ENCODE assay signal across 8 cellular contexts in genomic region chr6:15248451-15249370, GRCh38. TPM values are rescaled to one million over a fixed set of nuclear protein-coding genes. Genes with fewer than 3 reads are reported as not detected.
DNase-seq lines count a peak whose midpoint lies in the region; ATAC-seq and TF ChIP-seq lines count a peak whose summit lies in the region.

No MANE protein-coding gene starts in this region.

- H3K9me3 ChIP-seq in CD4-positive, CD25-positive, alpha-beta regulatory T cell (ENCODE audit: control insufficient read depth in 2 of 2, low read length in 2 of 2): no peaks in the 10 kb centered on the region
- no peaks in the 10 kb centered on the region for H3K9me3 ChIP-seq in OCI-LY3 (ENCODE audit: insufficient read depth, low read length)
- H3K9me3 ChIP-seq in mononuclear cell (ENCODE audit: low read depth, low read length): no peaks in the 10 kb centered on the region

- H3K27ac ChIP-seq in CD4-positive, CD25-positive, alpha-beta regulatory T cell (ENCODE audit: insufficient read depth, low read length, poor library complexity, severe bottlenecking): peak overlapping the region; percentile 98
- H3K27ac ChIP-seq in OCI-LY3 (ENCODE audit: low read length): peak overlapping the region; percentile 46; the same call in 1 of the 2 replicates

- peaks cover 32% of the 10 kb centered on the region for H3K27me3 Mint-ChIP-seq in CD4-positive, CD25-positive, alpha-beta regulatory T cell

- no peaks in the 10 kb centered on the region for H3K27me3 ChIP-seq in CD4-positive, CD25-positive, alpha-beta regulatory T cell (ENCODE audit: control insufficient read depth, insufficient read depth, low read length)
- no peaks in the 10 kb centered on the region for H3K27me3 ChIP-seq in OCI-LY3 (ENCODE audit: low read depth, low read length)
- H3K27me3 ChIP-seq in mononuclear cell (ENCODE audit: insufficient read depth, low read length): no peaks in the 10 kb centered on the region

- H3K9ac ChIP-seq in OCI-LY3 (ENCODE audit: low read length): peak overlapping the region; percentile 70

- H3K36me3 Mint-ChIP-seq in CD4-positive, CD25-positive, alpha-beta regulatory T cell: peaks cover 4% of the 10 kb centered on the region

- H3K79me2 ChIP-seq in OCI-LY3 (ENCODE audit: low read length): peaks cover 72% of the 10 kb centered on the region

- H2AFZ ChIP-seq in OCI-LY3 (ENCODE audit: low read depth, low read length): 0 out of 2 replicates have a peak overlapping the region, but pooled peaks have one; percentile 25

- peak overlapping the region; percentile 95 to 99 (median 98) for H3K4me3 Mint-ChIP-seq in CD4-positive, CD25-positive, alpha-beta regulatory T cell

- no peaks in the 10 kb centered on the region for H3K36me3 ChIP-seq in CD4-positive, CD25-positive, alpha-beta regulatory T cell (ENCODE audit: control insufficient read depth, insufficient read depth, low read length)
- H3K36me3 ChIP-seq in OCI-LY3 (replicated peaks; ENCODE audit: low read depth, low read length): no peaks in the 10 kb centered on the region

- H3K9me3 Mint-ChIP-seq in CD4-positive, CD25-positive, alpha-beta regulatory T cell: no peaks in the 10 kb centered on the region

- H4K20me1 ChIP-seq in OCI-LY3 (ENCODE audit: insufficient read depth, low read length): peaks cover 30% of the 10 kb centered on the region

- H3K4me3 ChIP-seq in CD4-positive, CD25-positive, alpha-beta regulatory T cell (ENCODE audit: low read depth, low read length): peak overlapping the region; percentile 91
- H3K4me3 ChIP-seq in OCI-LY3 (ENCODE audit: low read length) (peak overlapping the region; percentile 91), mononuclear cell (ENCODE audit: low read length) (peak overlapping the region; percentile 55)

- peaks cover 14 to 74% (median 55%) of the 10 kb centered on the region in 4 donors for H3K4me1 Mint-ChIP-seq in CD4-positive, CD25-positive, alpha-beta regulatory T cell

- H3K4me2 ChIP-seq in OCI-LY3 (ENCODE audit: low read length): peak overlapping the region; percentile 90

- ATAC-seq in CD4-positive, CD25-positive, alpha-beta regulatory T cell (ENCODE audit: low read depth in 2 of 2): peak; percentile 49 to 54
- ATAC-seq in GM21381 (IDR thresholded peaks at IDR 0.05; ENCODE audit: unreplicated experiment): peak; percentile 39

- peaks cover 58% of the 10 kb centered on the region for H3K4me1 ChIP-seq in CD4-positive, CD25-positive, alpha-beta regulatory T cell (ENCODE audit: control insufficient read depth, insufficient read depth, low read length, poor library complexity, severe bottlenecking)
- H3K4me1 ChIP-seq in OCI-LY3 (ENCODE audit: low read length) (peaks cover 43% of the 10 kb centered on the region), mononuclear cell (ENCODE audit: insufficient read depth, low read length) (peaks cover 57% of the 10 kb centered on the region)

- peak overlapping the region; percentile 99 to 100 (median 100) for H3K27ac Mint-ChIP-seq in CD4-positive, CD25-positive, alpha-beta regulatory T cell

- peak; percentile 97 to 98 (median 97) for DNase-seq in CD4-positive, CD25-positive, alpha-beta regulatory T cell
- DNase-seq in HuH-7.5 (ENCODE audit: low spot score) (peak; percentile 91), activated T-cell treated with anti-CD3 and anti-CD28 coated beads for 24 hours (ENCODE audit: low read depth) (peak; percentile 92), epidermal melanocyte (ENCODE audit: insufficient read length, low spot score) (peak; percentile 93)
- DNase-seq in stimulated activated CD8-positive, alpha-beta memory T cell treated with anti-CD3 and anti-CD28 coated beads, Interleukin-15, amount 100 ng/mL, for 48 hours (ENCODE audit: low read depth in 2 of 2): peak; percentile 91

- no peak for TF ChIP-seq CTCF in OCI-LY3 (IDR thresholded peaks at IDR 0.05; ENCODE audit: low read depth, low read length)

RNA-seq across cellular contexts. Expression of gene JARID2, which starts 2.8 kb away (rescaled TPM):
- total RNA-seq in CD4-positive, CD25-positive, alpha-beta regulatory T cell: 26.1 TPM
- polyA plus RNA-seq in CD4-positive, CD25-positive, alpha-beta regulatory T cell: 1 to 10 TPM; 4.1 to 7.0 (median 5.2) TPM
- total RNA-seq in mononuclear cell: 74.8 TPM

Comparison
In these comparisons a context has a peak if more than half of its experiments do, and no peak if none do; other contexts are left out.
1. Peak in every context shown above with its lines: DNase-seq, ATAC-seq, H3K4me3 ChIP-seq and H3K27ac ChIP-seq.